ENCODE assay signal across 9 cellular contexts in the genomic region with DNA sequence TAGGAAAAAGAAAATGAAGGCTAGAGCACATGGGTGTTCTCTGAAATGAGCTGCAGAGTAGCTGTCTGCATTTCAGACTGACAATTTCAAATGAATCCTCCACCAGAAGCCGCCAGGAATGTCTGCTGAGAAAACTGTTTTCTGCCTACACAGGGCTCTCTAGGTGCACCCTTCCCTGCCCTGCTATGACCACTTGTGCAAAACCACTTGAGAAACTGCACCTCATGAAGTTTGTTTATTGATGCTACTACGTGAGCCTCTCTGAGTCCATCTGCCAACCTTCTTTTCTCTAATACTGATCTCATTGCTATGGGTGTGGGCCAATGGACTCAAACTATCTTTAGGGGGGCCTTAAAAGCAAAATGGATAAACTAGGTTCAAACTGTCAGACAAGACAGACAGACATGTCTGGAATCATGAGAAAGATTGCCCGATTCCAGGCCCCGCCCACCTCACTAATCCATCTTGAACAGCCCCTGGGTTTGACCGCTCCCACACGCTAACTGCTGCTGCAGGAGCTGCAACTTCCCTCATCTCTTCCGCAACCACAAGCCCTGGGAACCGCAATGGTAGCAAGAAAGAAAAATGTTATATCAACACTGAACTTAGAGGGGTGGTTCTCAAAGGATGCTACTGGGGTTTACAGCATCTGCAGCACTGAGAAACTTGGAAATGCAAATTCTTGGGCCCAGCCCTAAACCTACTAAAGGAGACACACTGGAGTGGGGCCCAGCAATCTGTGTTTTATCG.
DNase-seq lines count a peak whose midpoint lies in the region; ATAC-seq lines count a peak whose summit lies in the region.
"Had no signal": no experiment of that assay in that cellular context is flagged by ENCODE, and none has a peak within 500 bp of the region (broad histone marks: within the 10 kb centered on the region; RNA-seq: fewer than 3 reads in every experiment).

No MANE protein-coding gene starts in this region.

- peak; percentile 8 for ATAC-seq in HG03045 (IDR thresholded peaks at IDR 0.05; ENCODE audit: unreplicated experiment)
- ATAC-seq in stimulated activated naive CD8-positive, alpha-beta T cell treated with anti-CD3 and anti-CD28 coated beads, Interleukin-15, Interleukin-2, amounts not matched to agents 100 U/mL and 50 U/mL, for 24 hours, result peak; percentile 37
- ATAC-seq in GM18519 (IDR thresholded peaks at IDR 0.05; ENCODE audit: low FRiP score, unreplicated experiment), result no peak

- peaks cover 13% of the 10 kb centered on the region for H3K27me3 Mint-ChIP-seq in activated naive CD4-positive, alpha-beta T cell treated with anti-CD3 and anti-CD28 coated beads, Interleukin-2, amount 10 ng/mL, durations not matched to agents 7 days and 5 days

- CTCF ChIA-PET in activated naive CD4-positive, alpha-beta T cell treated with anti-CD3 and anti-CD28 coated beads, Interleukin-2, amount 10 ng/mL, durations not matched to agents 7 days and 5 days (lab: Charles Lee), result no interaction called here

- no peak overlapping the region for H3K4me3 Mint-ChIP-seq in activated naive CD4-positive, alpha-beta T cell treated with anti-CD3 and anti-CD28 coated beads, Interleukin-2, amount 10 ng/mL, durations not matched to agents 7 days and 5 days

- peaks cover 52% of the 10 kb centered on the region for H3K4me1 Mint-ChIP-seq in activated naive CD4-positive, alpha-beta T cell treated with anti-CD3 and anti-CD28 coated beads, Interleukin-2, amount 10 ng/mL, durations not matched to agents 7 days and 5 days

- DNase-seq in activated naive CD4-positive, alpha-beta T cell treated with anti-CD3 and anti-CD28 coated beads, Interleukin-2, amount 10 ng/mL, durations not matched to agents 7 days and 5 days, result peak; percentile 58
- no peak for DNase-seq in activated naive CD4-positive, alpha-beta T cell treated with anti-CD3 and anti-CD28 coated beads, Interleukin-2, amount 50 U/mL, for 16 hours
- DNase-seq in UCSD-AML1 (lab: John Stamatoyannopoulos, UW; ENCODE audit: unreplicated experiment) (peak; percentile 82), NCI-H146 treated with DMSO at 0.1 percent for 48 hours (lab: John Stamatoyannopoulos, UW; ENCODE audit: unreplicated experiment) (no peak), NCI-H1048 (lab: John Stamatoyannopoulos, UW) (no peak)
- peak; percentile 68 for DNase-seq in stimulated activated naive CD8-positive, alpha-beta T cell treated with anti-CD3 and anti-CD28 coated beads, Interleukin-15, Interleukin-2, amounts not matched to agents 100 U/mL and 50 U/mL, for 24 hours
- DNase-seq: DMS153 had no signal

- peak overlapping the region; percentile 63 for H3K27ac Mint-ChIP-seq in activated naive CD4-positive, alpha-beta T cell treated with anti-CD3 and anti-CD28 coated beads, Interleukin-2, amount 10 ng/mL, durations not matched to agents 7 days and 5 days

- H3K9me3 Mint-ChIP-seq in activated naive CD4-positive, alpha-beta T cell treated with anti-CD3 and anti-CD28 coated beads, Interleukin-2, amount 10 ng/mL, durations not matched to agents 7 days and 5 days, result no peaks in the 10 kb centered on the region

- no peaks in the 10 kb centered on the region for H3K36me3 Mint-ChIP-seq in activated naive CD4-positive, alpha-beta T cell treated with anti-CD3 and anti-CD28 coated beads, Interleukin-2, amount 10 ng/mL, durations not matched to agents 7 days and 5 days

Comparison
In these comparisons a context has a peak if more than half of its experiments do, and no peak if none do; other contexts are left out.
1. DNase-seq: peak in activated naive CD4-positive, alpha-beta T cell treated with anti-CD3 and anti-CD28 coated beads, Interleukin-2, amount 10 ng/mL, durations not matched to agents 7 days and 5 days (single experiment), UCSD-AML1 (single experiment) and stimulated activated naive CD8-positive, alpha-beta T cell treated with anti-CD3 and anti-CD28 coated beads, Interleukin-15, Interleukin-2, amounts not matched to agents 100 U/mL and 50 U/mL, for 24 hours (single experiment); none in activated naive CD4-positive, alpha-beta T cell treated with anti-CD3 and anti-CD28 coated beads, Interleukin-2, amount 50 U/mL, for 16 hours (single experiment), NCI-H146 treated with DMSO at 0.1 percent for 48 hours (single experiment) and NCI-H1048 (single experiment).